17 cellular contexts compared by ENCODE assay signal in the genomic region with DNA sequence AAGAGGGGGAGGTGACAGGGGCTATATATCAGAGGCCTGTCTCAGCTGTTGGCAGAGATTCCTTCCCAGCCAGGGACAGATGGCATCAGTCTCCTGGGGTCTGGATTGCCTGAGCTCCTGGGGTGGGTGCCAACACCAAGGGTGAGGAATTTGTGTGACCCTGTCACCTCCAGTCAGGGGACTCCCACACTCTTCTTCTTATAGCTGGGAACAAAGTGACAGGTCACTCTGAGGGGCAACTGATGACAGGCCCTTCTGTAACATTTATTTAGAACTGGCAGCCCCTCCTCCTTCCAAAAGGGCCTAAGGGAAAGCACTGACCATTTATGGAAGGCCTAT. TPM values are rescaled to one million over a fixed set of nuclear protein-coding genes. Genes with fewer than 3 reads are reported as not detected.
A peak's percentile ranks its signal among the peaks of the same experiment; 100 is the strongest.
DNase-seq lines count a peak whose midpoint lies in the region; ATAC-seq lines count a peak whose summit lies in the region.
"Had no signal": no experiment of that assay in that cellular context is flagged by ENCODE, and none has a peak within 500 bp of the region (broad histone marks: within the 10 kb centered on the region; RNA-seq: fewer than 3 reads in every experiment).

No MANE protein-coding gene starts in this region.

- no peaks in the 10 kb centered on the region for H3K9me3 ChIP-seq in ectodermal cell (ENCODE audit: control insufficient read depth, low read length)
- H3K9me3 ChIP-seq: BE2C, prostate gland had no signal

- H3K4me1 ChIP-seq in ectodermal cell (ENCODE audit: control insufficient read depth, insufficient read depth, low read length) = peaks cover 15% of the 10 kb centered on the region
- H3K4me1 ChIP-seq: prostate gland had no signal

- no peaks in the 10 kb centered on the region for H3K27me3 ChIP-seq in ectodermal cell (ENCODE audit: control insufficient read depth, insufficient read depth, low read length, poor library complexity, severe bottlenecking)
- H3K27me3 ChIP-seq: BE2C had no signal

- H3K27ac ChIP-seq in ectodermal cell (ENCODE audit: insufficient read depth, low read depth, low read length, poor library complexity, severe bottlenecking) = peak overlapping the region; percentile 47
- H3K27ac ChIP-seq: 22Rv1, prostate gland had no signal

- DNase-seq in NCI-H82 (lab: John Stamatoyannopoulos, UW) = peak; percentile 83
- no peak for DNase-seq in NCI-H82 treated with DMSO at 0.1 percent for 48 hours (lab: John Stamatoyannopoulos, UW; ENCODE audit: unreplicated experiment)
- peak; percentile 64 for DNase-seq in NCI-H446 treated with DMSO at 0.1 percent for 48 hours (lab: John Stamatoyannopoulos, UW)
- DNase-seq in myocyte (ENCODE audit: low read depth) = peak; percentile 96
- DNase-seq in MV-4-11 (lab: John Stamatoyannopoulos, UW) = no peak
- DNase-seq: activated CD4-positive, alpha-beta T cell treated with anti-CD3 and anti-CD28 coated beads, Interleukin-2, amount 10 ng/mL, durations not matched to agents 7 days and 5 days; activated naive CD4-positive, alpha-beta T cell treated with anti-CD3 and anti-CD28 coated beads, Interleukin-2, amount 50 U/mL, for 16 hours; BE2C; NCI-H1417; stimulated activated CD4-positive, alpha-beta T cell treated with anti-CD3 and anti-CD28 coated beads, Interleukin-4, amount 100 ng/mL, for 4 hours; T-cell had no signal

- H3K36me3 ChIP-seq in ectodermal cell (ENCODE audit: control insufficient read depth, insufficient read depth, low read length) = no peaks in the 10 kb centered on the region
- H3K36me3 ChIP-seq: BE2C, prostate gland had no signal

- ATAC-seq in HG02623 (IDR thresholded peaks at IDR 0.05; ENCODE audit: unreplicated experiment) (no peak), HG02588 (IDR thresholded peaks at IDR 0.05; ENCODE audit: unreplicated experiment) (no peak)
- ATAC-seq: T-cell had no signal

- H3K4me3 ChIP-seq in ectodermal cell (ENCODE audit: insufficient read depth, low read depth, low read length) = no peak overlapping the region
- H3K4me3 ChIP-seq: prostate gland, smooth muscle cell had no signal

RNA-seq across cellular contexts. Expression of gene DUSP5, which starts 53.7 kb away (rescaled TPM):
- 5.6 TPM for polyA plus RNA-seq in ectodermal cell (2013, experiment 1 of 4)
- 4.2 TPM for polyA plus RNA-seq in ectodermal cell (2013, experiment 2 of 4)
- polyA plus RNA-seq in ectodermal cell (2013, experiment 3 of 4) = 3.8 TPM
- polyA plus RNA-seq in ectodermal cell (2013, experiment 4 of 4) = 3.0 TPM
- total RNA-seq in myocyte = 6.4 and 10.0 TPM in 2 replicates
- polyA plus RNA-seq in myocyte (2012) = 6.1 TPM

Comparison
In these comparisons a context has a peak if more than half of its experiments do, and no peak if none do; other contexts are left out.
1. DNase-seq: peak in NCI-H82 (single experiment), NCI-H446 treated with DMSO at 0.1 percent for 48 hours (single experiment) and myocyte (single experiment); none in NCI-H82 treated with DMSO at 0.1 percent for 48 hours (single experiment) and MV-4-11 (single experiment).